In genomic region chr1:228101614-228101993, GRCh38 we compare ENCODE assay signal across 9 cellular contexts. TPM values are rescaled to one million over a fixed set of nuclear protein-coding genes. Genes with fewer than 3 reads are reported as not detected.
DNase-seq lines count a peak whose midpoint lies in the region; ATAC-seq, FAIRE-seq and TF ChIP-seq lines count a peak whose summit lies in the region.
"Had no signal": no experiment of that assay in that cellular context is flagged by ENCODE, and none has a peak within 500 bp of the region (broad histone marks: within the 10 kb centered on the region; RNA-seq: fewer than 3 reads in every experiment).

No MANE protein-coding gene starts in this region.

- no peak for ATAC-seq in GM21367 (IDR thresholded peaks at IDR 0.05; ENCODE audit: unreplicated experiment)

- H3K4me1 Mint-ChIP-seq in nephron progenitor cell = peaks cover 25% of the 10 kb centered on the region

- DNase-seq in HuH-7 (ENCODE audit: low spot score) = peak; percentile 46
- DNase-seq in bronchial epithelial cell (ENCODE audit: low read depth) = no peak
- DNase-seq in nephron progenitor cell = no peak
- no peak for DNase-seq in GM19240 (ENCODE audit: insufficient read length, low spot score)
- no peak for DNase-seq in NCI-H146 treated with DMSO at 0.1 percent for 48 hours (lab: John Stamatoyannopoulos, UW; ENCODE audit: unreplicated experiment)
- no peak for DNase-seq in DMS79 treated with DMSO at 0.1 percent for 48 hours (lab: John Stamatoyannopoulos, UW)

- H3K36me3 Mint-ChIP-seq in nephron progenitor cell (ENCODE audit: low read depth) = peaks cover 31% of the 10 kb centered on the region

- H3K27ac Mint-ChIP-seq in nephron progenitor cell = no peak overlapping the region

- H4K20me1 ChIP-seq in BLaER1 treated with 17β-estradiol and CSF1 and Interleukin-3, amounts not matched to agents 10 nM and 100 nM = peaks cover 54 to 60% (median 58%) of the 10 kb centered on the region in 11 experiments

- peak overlapping the region; percentile 75 for H3K4me3 Mint-ChIP-seq in nephron progenitor cell

- H3K9me3 ChIP-seq in BLaER1 treated with 17β-estradiol and CSF1 and Interleukin-3, amounts not matched to agents 10 nM and 100 nM (replicated peaks in 1 of 11) = no peaks in the 10 kb centered on the region

- H3K4me1 ChIP-seq in BLaER1 treated with 17β-estradiol and CSF1 and Interleukin-3, amounts not matched to agents 10 nM and 100 nM = peaks cover 24 to 49% (median 29%) of the 10 kb centered on the region in 10 experiments

- no peaks in the 10 kb centered on the region for H3K27me3 ChIP-seq in BLaER1 treated with 17β-estradiol and CSF1 and Interleukin-3, amounts not matched to agents 10 nM and 100 nM
- H3K27me3 ChIP-seq in bronchial epithelial cell (ENCODE audit: control insufficient read depth, insufficient read depth, low read length) = no peaks in the 10 kb centered on the region

- peaks cover 2% of the 10 kb centered on the region for H3K27me3 Mint-ChIP-seq in nephron progenitor cell (ENCODE audit: low read depth, poor library complexity)

- FAIRE-seq in bronchial epithelial cell (lab: Jason Lieb, UNC) = no peak
- FAIRE-seq: colon had no signal

- no peak for TF ChIP-seq CTCF in bronchial epithelial cell (IDR thresholded peaks at IDR 0.05; ENCODE audit: insufficient read depth, low read length, severe bottlenecking)
- TF ChIP-seq CTCF in nephron progenitor cell (IDR thresholded peaks at IDR 0.05) = no peak

- peak overlapping the region in 8 of 11 experiments; percentile 3 to 86 (median 80); a peak in 10 of 22 replicates for H3K27ac ChIP-seq in BLaER1 treated with 17β-estradiol and CSF1 and Interleukin-3, amounts not matched to agents 10 nM and 100 nM

- no peaks in the 10 kb centered on the region for H3K9me3 Mint-ChIP-seq in nephron progenitor cell

- H3K9ac ChIP-seq in BLaER1 treated with 17β-estradiol and CSF1 and Interleukin-3, amounts not matched to agents 10 nM and 100 nM = peak overlapping the region; percentile 75 to 94 (median 86)

- H3K36me3 ChIP-seq in BLaER1 treated with 17β-estradiol and CSF1 and Interleukin-3, amounts not matched to agents 10 nM and 100 nM = peaks cover 56 to 66% (median 58%) of the 10 kb centered on the region in 11 experiments
- H3K36me3 ChIP-seq in bronchial epithelial cell (ENCODE audit: control insufficient read depth, insufficient read depth, low read length) = peaks cover 17% of the 10 kb centered on the region

- H3K4me3 ChIP-seq in BLaER1 treated with 17β-estradiol and CSF1 and Interleukin-3, amounts not matched to agents 10 nM and 100 nM = peak overlapping the region; percentile 85 to 97 (median 92)
- H3K4me3 ChIP-seq in bronchial epithelial cell (ENCODE audit: low read depth, low read length) = peak overlapping the region; percentile 90

- H3K4me2 ChIP-seq in BLaER1 treated with 17β-estradiol and CSF1 and Interleukin-3, amounts not matched to agents 10 nM and 100 nM = peak overlapping the region; percentile 91 to 98 (median 94)

RNA-seq across cellular contexts. Expression of gene C1orf35, which starts 1.5 kb away (rescaled TPM):
- total RNA-seq in bronchial epithelial cell = 16.1 and 17.1 TPM in 2 replicates

RNA-seq across cellular contexts. Expression of gene MRPL55, which starts 7.5 kb away (rescaled TPM):
- total RNA-seq in bronchial epithelial cell = 43.2 and 87.7 TPM in 2 replicates

RNA-seq across cellular contexts. Expression of gene ARF1, which starts 19.1 kb away (rescaled TPM):
- 240 and 297 TPM in 2 replicates for total RNA-seq in bronchial epithelial cell

RNA-seq across cellular contexts. Expression of gene GUK1, which starts 38.5 kb away (rescaled TPM):
- total RNA-seq in bronchial epithelial cell = 519 and 695 TPM in 2 replicates

RNA-seq across cellular contexts. Expression of gene GJC2, which starts 48.1 kb away (rescaled TPM):
- 2.9 and 5.5 TPM in 2 replicates for total RNA-seq in bronchial epithelial cell
